10 cellular contexts compared by ENCODE assay signal in the genomic region with DNA sequence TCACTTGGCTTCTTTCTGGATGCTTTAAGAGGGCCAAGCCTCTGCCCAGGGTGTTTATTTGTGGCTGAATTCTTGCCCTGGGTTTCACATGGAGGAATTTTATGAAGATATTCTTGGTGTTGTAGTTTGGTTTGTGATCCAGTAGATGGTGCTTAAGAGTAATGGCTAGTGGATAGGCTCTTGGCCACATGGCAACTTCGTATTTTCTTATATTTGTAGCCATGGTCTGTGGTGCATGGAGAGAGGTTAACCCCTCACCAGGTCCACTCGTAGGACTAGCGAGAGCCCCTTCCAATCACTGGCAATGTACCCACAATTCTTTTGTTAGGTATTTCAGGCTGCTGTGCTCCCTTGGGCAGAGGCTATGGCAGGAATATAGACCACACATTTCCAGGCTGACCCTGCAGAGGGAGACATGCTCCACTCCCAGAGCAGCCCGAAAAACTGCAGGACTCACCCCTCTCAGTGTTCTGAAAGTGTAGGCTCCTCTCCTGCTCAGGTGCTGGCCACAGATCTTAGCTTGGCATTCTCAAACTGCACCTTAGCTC.
A peak's percentile ranks its signal among the peaks of the same experiment; 100 is the strongest.
DNase-seq lines count a peak whose midpoint lies in the region; ATAC-seq, FAIRE-seq and TF ChIP-seq lines count a peak whose summit lies in the region.
"Had no signal": no experiment of that assay in that cellular context is flagged by ENCODE, and none has a peak within 500 bp of the region (broad histone marks: within the 10 kb centered on the region; RNA-seq: fewer than 3 reads in every experiment).

No MANE protein-coding gene starts in this region.

- no peak overlapping the region for H3K9ac ChIP-seq in endothelial cell of umbilical vein (replicated peaks; ENCODE audit: extremely low read depth, insufficient read depth, low read length)
- H3K9ac ChIP-seq: BLaER1 had no signal

- H3K4me1 ChIP-seq in endothelial cell of umbilical vein (ENCODE audit: control insufficient read depth, extremely low read depth, insufficient read depth, low read length) (no peaks in the 10 kb centered on the region), esophagus squamous epithelium (no peaks in the 10 kb centered on the region)
- H3K4me1 ChIP-seq: BLaER1 had no signal

- DNase-seq in NCI-H146 (lab: John Stamatoyannopoulos, UW): peak; percentile 26
- no peak for DNase-seq in NCI-H146 treated with DMSO at 0.1 percent for 48 hours (lab: John Stamatoyannopoulos, UW; ENCODE audit: unreplicated experiment)
- peak; percentile 32 to 61 for DNase-seq in NCI-H446 (lab: John Stamatoyannopoulos, UW)
- peak; percentile 53 for DNase-seq in endothelial cell of umbilical vein (ENCODE audit: low read depth, low spot score)
- DNase-seq in esophagus squamous epithelium (lab: John Stamatoyannopoulos, UW): no peak
- DNase-seq in NCI-H345 (lab: John Stamatoyannopoulos, UW): no peak
- DNase-seq in foreskin melanocyte: no peak
- DNase-seq: activated effector memory CD4-positive, alpha-beta T cell treated with anti-CD3 and anti-CD28 coated beads, Interleukin-2, amount 50 U/mL, for 16 hours had no signal

- H3K9me3 ChIP-seq in endothelial cell of umbilical vein (replicated peaks; ENCODE audit: control insufficient read depth, insufficient read depth, low read length) (no peaks in the 10 kb centered on the region), esophagus squamous epithelium (no peaks in the 10 kb centered on the region)

- no peak for TF ChIP-seq POLR2A in endothelial cell of umbilical vein (IDR thresholded peaks at IDR 0.05; ENCODE audit: low read depth, low read length)
- TF ChIP-seq POLR2A in esophagus squamous epithelium (IDR thresholded peaks at IDR 0.05): no peak

- peak; percentile 66 for FAIRE-seq in endothelial cell of umbilical vein (lab: Jason Lieb, UNC)

- CTCF ChIA-PET in endothelial cell of umbilical vein (lab: Charles Lee): interaction anchor here (0.8 to 1.9 kb wide), 13 partner anchors 10 to 1114 kb away, joined by 3 to 12 read pairs (median 4); no protein-coding TSS in a partner anchor

- intact Hi-C loops in endothelial cell of umbilical vein (cut with micrococcal nuclease) (loop anchor here (1.0 to 2.0 kb wide), 2 partner anchors 228 to 1114 kb away; no protein-coding TSS in a partner anchor), esophagus squamous epithelium (cut with DNase I) (no loop called here)

- H3K4me2 ChIP-seq in endothelial cell of umbilical vein (ENCODE audit: insufficient read depth, low read length): no peak overlapping the region
- H3K4me2 ChIP-seq: BLaER1 had no signal

- dilution Hi-C loops in endothelial cell of umbilical vein (cut with MboI; ENCODE audit: extremely low pct_ligation_motif_present, low sequenced_read_pairs): no loop called here

- H4K20me1 ChIP-seq in endothelial cell of umbilical vein (replicated peaks; ENCODE audit: control insufficient read depth, extremely low read depth, insufficient read depth, low read length): no peaks in the 10 kb centered on the region
- H4K20me1 ChIP-seq: BLaER1 had no signal

- BruUV-seq in endothelial cell of umbilical vein (replicated peaks; lab: Mats Ljungman, UMichigan): no TSS peak

- peak; percentile 50 for ATAC-seq in stimulated activated memory B cell treated with anti-CD40 and anti-IgM and Interleukin-4, amounts not matched to agents 10 μg/mL and 1 μg/mL and 100 μg/mL, for 72 hours

- H3K4me3 Mint-ChIP-seq in stimulated activated memory B cell treated with anti-CD40 and anti-IgM and Interleukin-4, amounts not matched to agents 10 μg/mL and 1 μg/mL and 100 μg/mL, for 72 hours: no peak overlapping the region

- H3K27me3 Mint-ChIP-seq in stimulated activated memory B cell treated with anti-CD40 and anti-IgM and Interleukin-4, amounts not matched to agents 10 μg/mL and 1 μg/mL and 100 μg/mL, for 72 hours: peaks cover 44% of the 10 kb centered on the region

- POLR2A ChIA-PET in endothelial cell of umbilical vein (lab: Charles Lee): no interaction called here

- H3K36me3 ChIP-seq in endothelial cell of umbilical vein (ENCODE audit: control insufficient read depth in 2 of 2, extremely low read depth in 1 of 2, insufficient read depth in 2 of 2, low read length in 2 of 2) (no peaks in the 10 kb centered on the region), esophagus squamous epithelium (no peaks in the 10 kb centered on the region)
- H3K36me3 ChIP-seq: BLaER1 had no signal

- no peaks in the 10 kb centered on the region for H3K9me1 ChIP-seq in endothelial cell of umbilical vein (replicated peaks; ENCODE audit: control insufficient read depth, extremely low read depth, insufficient read depth, low read length)

- H3K36me3 Mint-ChIP-seq in stimulated activated memory B cell treated with anti-CD40 and anti-IgM and Interleukin-4, amounts not matched to agents 10 μg/mL and 1 μg/mL and 100 μg/mL, for 72 hours: no peaks in the 10 kb centered on the region

- no peak overlapping the region for H3K27ac ChIP-seq in endothelial cell of umbilical vein (ENCODE audit: insufficient read depth, low read depth, low read length)
- H3K27ac ChIP-seq in esophagus squamous epithelium: no peak overlapping the region
- H3K27ac ChIP-seq: BLaER1 had no signal

- peak; percentile 23 to 33 for TF ChIP-seq CTCF in endothelial cell of umbilical vein (IDR thresholded peaks at IDR 0.05; ENCODE audit: extremely low read depth in 1 of 2, insufficient read depth in 1 of 2, low read depth in 1 of 2, low read length in 2 of 2)
- peak in 3 of 6 experiments; percentile 5 to 43 (median 15) for TF ChIP-seq CTCF in esophagus squamous epithelium (IDR thresholded peaks at IDR 0.05)

- H3K79me2 ChIP-seq in endothelial cell of umbilical vein (ENCODE audit: control insufficient read depth, insufficient read depth, low read length): no peaks in the 10 kb centered on the region

- H3K4me1 Mint-ChIP-seq in stimulated activated memory B cell treated with anti-CD40 and anti-IgM and Interleukin-4, amounts not matched to agents 10 μg/mL and 1 μg/mL and 100 μg/mL, for 72 hours: no peaks in the 10 kb centered on the region

- no peak overlapping the region for H3K27ac Mint-ChIP-seq in stimulated activated memory B cell treated with anti-CD40 and anti-IgM and Interleukin-4, amounts not matched to agents 10 μg/mL and 1 μg/mL and 100 μg/mL, for 72 hours

- peaks cover 3% of the 10 kb centered on the region for H3K9me3 Mint-ChIP-seq in stimulated activated memory B cell treated with anti-CD40 and anti-IgM and Interleukin-4, amounts not matched to agents 10 μg/mL and 1 μg/mL and 100 μg/mL, for 72 hours

- no peak overlapping the region for H3K4me3 ChIP-seq in endothelial cell of umbilical vein (replicated peaks in 1 of 3; ENCODE audit: insufficient read depth in 1 of 3, low read depth in 1 of 3, low read length in 3 of 3)
- H3K4me3 ChIP-seq in esophagus squamous epithelium: no peak overlapping the region
- H3K4me3 ChIP-seq: BLaER1 had no signal

- H3K27me3 ChIP-seq in endothelial cell of umbilical vein (ENCODE audit: control insufficient read depth in 2 of 2, insufficient read depth in 2 of 2, low read length in 2 of 2) (peaks cover 0 to 3% of the 10 kb centered on the region in 2 experiments), esophagus squamous epithelium (no peaks in the 10 kb centered on the region)
- H3K27me3 ChIP-seq: BLaER1 had no signal

- WGBS in esophagus squamous epithelium, 2 donors: 73 to 74% methylated on average over 3 to 4 of the region's 4 CpGs

- peak overlapping the region; percentile 76 for H2AFZ ChIP-seq in endothelial cell of umbilical vein (ENCODE audit: low read depth, low read length)

TF ChIP-seq in endothelial cell of umbilical vein, 7 proteins besides CTCF, POLR2A, EP300 and RAD21:
- TF ChIP-seq FOS (IDR thresholded peaks at IDR 0.05; ENCODE audit: borderline replicate concordance, insufficient read depth, low read length) (no peak), MYC (IDR thresholded peaks at IDR 0.05; ENCODE audit: low read depth, low read length) (no peak), JUN (IDR thresholded peaks at IDR 0.05; ENCODE audit: borderline replicate concordance, insufficient read depth, insufficient read length, low read depth) (no peak), GATA2 (IDR thresholded peaks at IDR 0.05; ENCODE audit: insufficient read depth, insufficient read length, low read depth, low read length) (no peak), EZH2 (IDR thresholded peaks at IDR 0.05; ENCODE audit: borderline replicate concordance, low read depth, low read length, severe bottlenecking) (no peak), POLR2AphosphoS5 (IDR thresholded peaks at IDR 0.05; ENCODE audit: insufficient read depth, low read depth, low read length) (no peak)
- TF ChIP-seq, protein P1, sequence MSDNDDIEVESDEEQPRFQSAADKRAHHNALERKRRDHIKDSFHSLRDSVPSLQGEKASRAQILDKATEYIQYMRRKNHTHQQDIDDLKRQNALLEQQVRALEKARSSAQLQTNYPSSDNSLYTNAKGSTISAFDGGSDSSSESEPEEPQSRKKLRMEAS (IDR thresholded peaks at IDR 0.05; ENCODE audit: insufficient read depth, insufficient read length): no peak
TF ChIP-seq in endothelial cell of umbilical vein: peak in this region for 0.

Comparison
In these comparisons a context has a peak if more than half of its experiments do, and no peak if none do; other contexts are left out.
1. DNase-seq: peak in NCI-H146 (single experiment), NCI-H446 (2 of 2) and endothelial cell of umbilical vein (single experiment); none in NCI-H146 treated with DMSO at 0.1 percent for 48 hours (single experiment), esophagus squamous epithelium (single experiment), NCI-H345 (single experiment) and foreskin melanocyte (single experiment).